21 cellular contexts compared by ENCODE assay signal in genomic region chr5:154916874-154917273, GRCh38.
"Had no signal": no experiment of that assay in that cellular context is flagged by ENCODE, and none has a peak within 500 bp of the region (broad histone marks: within the 10 kb centered on the region; RNA-seq: fewer than 3 reads in every experiment).

No MANE protein-coding gene starts in this region.

- H3K4me1 ChIP-seq: esophagus squamous epithelium, gastroesophageal sphincter, pancreas, stomach, transverse colon had no signal

- H3K27me3 ChIP-seq: esophagus squamous epithelium, gastroesophageal sphincter, pancreas, stomach, transverse colon had no signal

- H3K4me1 Mint-ChIP-seq: immature natural killer cell, naive B cell, nephron had no signal

- H3K27ac Mint-ChIP-seq: immature natural killer cell, naive B cell, nephron, progenitor cell of endocrine pancreas had no signal

- H3K9me3 ChIP-seq: esophagus squamous epithelium, gastroesophageal sphincter, pancreas, stomach, thoracic aorta, transverse colon had no signal

- ATAC-seq: gastroesophageal sphincter, left cardiac atrium, left ventricle myocardium superior, pancreas, right cardiac atrium had no signal

- H3K9me3 Mint-ChIP-seq: immature natural killer cell, naive B cell, nephron had no signal

- H3K27me3 Mint-ChIP-seq: naive B cell, progenitor cell of endocrine pancreas had no signal

- H3K4me3 ChIP-seq: esophagus squamous epithelium, gastroesophageal sphincter, lung, pancreas, stomach, thoracic aorta, transverse colon had no signal

- DNase-seq: effector memory CD4-positive, alpha-beta T cell; esophagus squamous epithelium; foreskin fibroblast; immature natural killer cell; left cardiac atrium; left ventricle myocardium superior; mesendoderm; naive B cell; occipital lobe; pancreas; right cardiac atrium; small intestine; stimulated activated CD4-positive, alpha-beta T cell treated with anti-CD3 and anti-CD28 coated beads, Interleukin-12 subunit alpha, Interleukin-12 subunit beta, amount 100 ng/mL, for 4 hours; stimulated activated naive CD4-positive, alpha-beta T cell; stomach; transverse colon had no signal

- H3K4me3 Mint-ChIP-seq: immature natural killer cell, naive B cell, nephron had no signal
